ENCODE assay signal across 15 cellular contexts in genomic region chr17:37170881-37171460, GRCh38.
"Had no signal": no experiment of that assay in that cellular context is flagged by ENCODE, and none has a peak within 500 bp of the region (broad histone marks: within the 10 kb centered on the region; RNA-seq: fewer than 3 reads in every experiment).

No MANE protein-coding gene starts in this region.

- H3K9me3 ChIP-seq: breast epithelium, esophagus squamous epithelium had no signal

- H3K4me1 ChIP-seq: breast epithelium, esophagus squamous epithelium had no signal

- DNase-seq: activated CD4-positive, alpha-beta T cell treated with anti-CD3 and anti-CD28 coated beads, Interleukin-2, amount 10 ng/mL, durations not matched to agents 24 days and 14 days; activated CD8-positive, alpha-beta T cell treated with anti-CD3 and anti-CD28 coated beads for 36 hours; activated naive CD4-positive, alpha-beta T cell treated with anti-CD3 and anti-CD28 coated beads for 36 hours; activated naive CD8-positive, alpha-beta T cell treated with anti-CD3 and anti-CD28 coated beads, Interleukin-2, amount 50 U/mL, for 24 hours; activated T-cell treated with anti-CD3 and anti-CD28 coated beads, Interleukin-2, amount 50 U/mL, for 4 hours; anterior cingulate cortex; cerebellar nuclear complex; cortex of kidney; effector CD4-positive, alpha-beta T cell; esophagus squamous epithelium; hypothalamus; left ventricle myocardium superior; stimulated activated naive B cell treated with anti-CD40 and anti-IgM and Interleukin-4, amounts not matched to agents 10 μg/mL and 1 μg/mL and 100 μg/mL, for 72 hours had no signal

- H3K27me3 ChIP-seq: breast epithelium, esophagus squamous epithelium had no signal

- H3K4me3 ChIP-seq: breast epithelium, esophagus squamous epithelium had no signal

- H3K27ac ChIP-seq: breast epithelium, esophagus squamous epithelium had no signal

- ATAC-seq: activated CD8-positive, alpha-beta T cell treated with anti-CD3 and anti-CD28 coated beads for 36 hours; activated naive CD8-positive, alpha-beta T cell treated with anti-CD3 and anti-CD28 coated beads, Interleukin-2, amount 50 U/mL, for 24 hours; activated T-cell treated with anti-CD3 and anti-CD28 coated beads, Interleukin-2, amount 50 U/mL, for 4 hours; left ventricle myocardium superior; stimulated activated naive B cell treated with anti-CD40 and anti-IgM and Interleukin-4, amounts not matched to agents 10 μg/mL and 1 μg/mL and 100 μg/mL, for 72 hours had no signal

- FAIRE-seq: TTC549 had no signal
